ENCODE assay signal across 23 cellular contexts in the genomic region with DNA sequence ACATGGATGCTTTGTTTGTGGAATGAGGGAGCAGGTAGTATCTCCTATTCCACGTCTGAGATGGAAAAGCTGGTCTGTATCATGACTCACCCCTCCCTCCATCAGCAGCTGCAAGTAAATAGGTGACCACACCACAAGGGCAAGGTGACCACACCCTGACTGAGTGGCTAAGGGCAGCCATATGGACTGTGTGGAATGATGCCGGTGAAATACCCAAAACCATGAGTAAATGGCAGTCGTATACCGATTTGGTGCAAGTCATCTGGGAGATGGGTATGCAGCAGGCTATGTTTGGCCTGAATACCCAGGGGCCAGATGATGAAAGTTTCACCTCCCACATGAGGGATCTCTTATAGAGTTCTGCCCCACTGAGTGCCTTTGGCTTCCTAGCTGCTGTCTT. TPM values are rescaled to one million over a fixed set of nuclear protein-coding genes. Genes with fewer than 3 reads are reported as not detected.
"Had no signal": no experiment of that assay in that cellular context is flagged by ENCODE, and none has a peak within 500 bp of the region (broad histone marks: within the 10 kb centered on the region; RNA-seq: fewer than 3 reads in every experiment).

No MANE protein-coding gene starts in this region.

- H3K4me1 Mint-ChIP-seq: activated CD8-positive, alpha-beta memory T cell treated with anti-CD3 and anti-CD28 coated beads, Interleukin-2, amount 10 ng/mL, durations not matched to agents 7 days and 5 days; endodermal cell had no signal

- H3K4me3 ChIP-seq: lower lobe of right lung, tibial artery, uterus had no signal

- H3K27me3 ChIP-seq: tibial artery, uterus had no signal

- ATAC-seq: activated CD4-positive, alpha-beta T cell treated with anti-CD3 and anti-CD28 coated beads for 36 hours; activated CD8-positive, alpha-beta memory T cell treated with anti-CD3 and anti-CD28 coated beads, Interleukin-2, amount 10 ng/mL, durations not matched to agents 7 days and 5 days; natural killer cell treated with Interleukin-12 subunit alpha and Interleukin-12 subunit beta and Interleukin-15 and Interleukin-18, amount 100 ng/mL, for 72 hours; WTC11 had no signal

- H3K9me3 ChIP-seq: lower lobe of right lung, tibial artery, uterus had no signal

- H3K9me3 Mint-ChIP-seq: activated CD4-positive, alpha-beta memory T cell treated with anti-CD3 and anti-CD28 coated beads for 36 hours; activated naive CD8-positive, alpha-beta T cell treated with anti-CD3 and anti-CD28 coated beads for 36 hours; natural killer cell treated with Interleukin-12 subunit alpha and Interleukin-12 subunit beta and Interleukin-15 and Interleukin-18, amount 100 ng/mL, for 72 hours had no signal

- H3K4me3 Mint-ChIP-seq: activated CD4-positive, alpha-beta memory T cell treated with anti-CD3 and anti-CD28 coated beads for 36 hours; activated CD4-positive, alpha-beta T cell treated with anti-CD3 and anti-CD28 coated beads for 36 hours; activated CD8-positive, alpha-beta memory T cell treated with anti-CD3 and anti-CD28 coated beads, Interleukin-2, amount 10 ng/mL, durations not matched to agents 7 days and 5 days; activated naive CD8-positive, alpha-beta T cell treated with anti-CD3 and anti-CD28 coated beads for 36 hours; endodermal cell; natural killer cell treated with Interleukin-12 subunit alpha and Interleukin-12 subunit beta and Interleukin-15 and Interleukin-18, amount 100 ng/mL, for 72 hours; WTC11 had no signal

- H3K27ac ChIP-seq: epithelial cell of prostate, lower lobe of right lung, tibial artery, uterus had no signal

- H3K27me3 Mint-ChIP-seq: activated CD4-positive, alpha-beta memory T cell treated with anti-CD3 and anti-CD28 coated beads for 36 hours; activated CD4-positive, alpha-beta T cell treated with anti-CD3 and anti-CD28 coated beads for 36 hours; activated CD8-positive, alpha-beta memory T cell treated with anti-CD3 and anti-CD28 coated beads, Interleukin-2, amount 10 ng/mL, durations not matched to agents 7 days and 5 days; activated naive CD8-positive, alpha-beta T cell treated with anti-CD3 and anti-CD28 coated beads for 36 hours had no signal

- H3K36me3 ChIP-seq: lower lobe of right lung, tibial artery, uterus had no signal

- DNase-seq: activated CD4-positive, alpha-beta memory T cell treated with anti-CD3 and anti-CD28 coated beads for 36 hours; activated CD4-positive, alpha-beta T cell treated with anti-CD3 and anti-CD28 coated beads for 36 hours; activated CD8-positive, alpha-beta memory T cell treated with anti-CD3 and anti-CD28 coated beads, Interleukin-2, amount 10 ng/mL, durations not matched to agents 7 days and 5 days; activated naive CD8-positive, alpha-beta T cell treated with anti-CD3 and anti-CD28 coated beads for 36 hours; amygdala; caudate nucleus; foreskin melanocyte; hypothalamus; islet precursor cell; lower lobe of right lung; retina; stimulated activated CD4-positive, alpha-beta T cell treated with anti-CD3 and anti-CD28 coated beads, Interleukin-12 subunit alpha, Interleukin-12 subunit beta, amount 100 ng/mL, for 4 hours; stimulated activated CD4-positive, alpha-beta T cell treated with anti-CD3 and anti-CD28 coated beads, Interleukin-2, amount 100 ng/mL, for 24 hours; stimulated activated naive CD4-positive, alpha-beta T cell treated with Interleukin-2 at 50 U/mL for 16 hours; substantia nigra; tibial artery; uterus had no signal

- H3K36me3 Mint-ChIP-seq: activated CD4-positive, alpha-beta memory T cell treated with anti-CD3 and anti-CD28 coated beads for 36 hours; activated CD8-positive, alpha-beta memory T cell treated with anti-CD3 and anti-CD28 coated beads, Interleukin-2, amount 10 ng/mL, durations not matched to agents 7 days and 5 days; activated naive CD8-positive, alpha-beta T cell treated with anti-CD3 and anti-CD28 coated beads for 36 hours; natural killer cell treated with Interleukin-12 subunit alpha and Interleukin-12 subunit beta and Interleukin-15 and Interleukin-18, amount 100 ng/mL, for 72 hours; WTC11 had no signal

- H3K4me1 ChIP-seq: lower lobe of right lung, tibial artery, uterus had no signal

- H3K27ac Mint-ChIP-seq: activated CD4-positive, alpha-beta memory T cell treated with anti-CD3 and anti-CD28 coated beads for 36 hours; activated CD4-positive, alpha-beta T cell treated with anti-CD3 and anti-CD28 coated beads for 36 hours; activated CD8-positive, alpha-beta memory T cell treated with anti-CD3 and anti-CD28 coated beads, Interleukin-2, amount 10 ng/mL, durations not matched to agents 7 days and 5 days; activated naive CD8-positive, alpha-beta T cell treated with anti-CD3 and anti-CD28 coated beads for 36 hours; endodermal cell; natural killer cell treated with Interleukin-12 subunit alpha and Interleukin-12 subunit beta and Interleukin-15 and Interleukin-18, amount 100 ng/mL, for 72 hours had no signal

RNA-seq across cellular contexts. Expression of a gene that starts 15.8 kb away (rescaled TPM):
- total RNA-seq: activated CD4-positive, alpha-beta memory T cell treated with anti-CD3 and anti-CD28 coated beads for 36 hours; activated CD4-positive, alpha-beta T cell treated with anti-CD3 and anti-CD28 coated beads for 36 hours; activated CD8-positive, alpha-beta memory T cell treated with anti-CD3 and anti-CD28 coated beads, Interleukin-2, amount 10 ng/mL, durations not matched to agents 7 days and 5 days; activated naive CD8-positive, alpha-beta T cell treated with anti-CD3 and anti-CD28 coated beads for 36 hours; dermis microvascular lymphatic vessel endothelial cell; endodermal cell; fibroblast of lung; lower lobe of right lung; natural killer cell treated with Interleukin-12 subunit alpha and Interleukin-12 subunit beta and Interleukin-15 and Interleukin-18, amount 100 ng/mL, for 72 hours; uterus; WTC11 had no signal
- polyA plus RNA-seq: fibroblast of lung had no signal
